In the genomic region with DNA sequence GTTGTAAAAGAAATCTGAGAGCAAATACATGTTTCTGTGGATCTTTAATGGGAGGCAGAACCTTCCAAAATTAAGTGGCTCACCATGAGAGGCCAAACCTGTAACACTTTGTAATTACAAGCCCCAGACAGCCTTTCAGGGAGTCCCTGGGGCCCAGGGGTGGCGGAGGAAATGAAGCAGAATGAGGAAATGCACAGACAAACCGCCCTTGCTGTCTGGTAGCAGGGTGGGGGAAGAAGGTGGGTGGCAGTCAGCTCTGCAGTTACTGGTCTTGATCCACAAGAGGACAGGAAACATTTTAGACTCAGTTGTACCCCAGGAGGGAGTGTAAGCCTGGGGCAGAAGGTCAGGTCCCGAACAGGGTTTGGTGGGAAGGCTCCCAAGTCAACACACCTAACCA, we compare ENCODE assay signal across 9 cellular contexts. TPM values are rescaled to one million over a fixed set of nuclear protein-coding genes. Genes with fewer than 3 reads are reported as not detected.
DNase-seq lines count a peak whose midpoint lies in the region; ATAC-seq, FAIRE-seq and TF ChIP-seq lines count a peak whose summit lies in the region.
"Had no signal": no experiment of that assay in that cellular context is flagged by ENCODE, and none has a peak within 500 bp of the region (broad histone marks: within the 10 kb centered on the region; RNA-seq: fewer than 3 reads in every experiment).

No MANE protein-coding gene starts in this region.

- intact Hi-C loops in left cardiac atrium (cut with DNase I) = no loop called here

- peak; percentile 89 for FAIRE-seq in GM12892 (lab: Jason Lieb, UNC)

- DNase-seq in GM12892 (ENCODE audit: insufficient read length) = no peak
- peak; percentile 14 for DNase-seq in activated gamma-delta T cell treated with anti-CD3 and anti-CD28 coated beads, Interleukin-2, amount 50 U/mL, for 16 hours (ENCODE audit: low read depth)
- no peak for DNase-seq in COLO829 (ENCODE audit: low spot score)
- no peak for DNase-seq in NCI-H2107 treated with DMSO at 0.1 percent for 48 hours (lab: John Stamatoyannopoulos, UW; ENCODE audit: unreplicated experiment)
- no peak for DNase-seq in left cardiac atrium
- DNase-seq in foreskin melanocyte = no peak
- DNase-seq: NCI-H2081 treated with DMSO at 0.1 percent for 48 hours had no signal

- ATAC-seq in GM21367 (IDR thresholded peaks at IDR 0.05; ENCODE audit: unreplicated experiment) = peak; percentile 93
- peak; percentile 89 for ATAC-seq in HG03378 (IDR thresholded peaks at IDR 0.05; ENCODE audit: unreplicated experiment)
- ATAC-seq in left cardiac atrium = no peak

- TF ChIP-seq POLR2A in GM12892 (IDR thresholded peaks at IDR 0.05; ENCODE audit: low read depth, low read length) = no peak

RNA-seq across cellular contexts. Expression of a gene that starts 6.5 kb away (rescaled TPM):
- 0.13 TPM for polyA plus RNA-seq in GM12892 (2012; ENCODE audit: missing spikeins)
- not detected for total RNA-seq in left cardiac atrium

RNA-seq across cellular contexts. Expression of a gene that starts 46.0 kb away (rescaled TPM):
- 28.1 TPM for polyA plus RNA-seq in GM12892 (2012; ENCODE audit: missing spikeins)
- 10 to 100 TPM; 27.8 to 28.7 TPM for total RNA-seq in left cardiac atrium

Comparison
In these comparisons a context has a peak if more than half of its experiments do, and no peak if none do; other contexts are left out.
1. ATAC-seq: peak in GM21367 (single experiment) and HG03378 (single experiment); none in left cardiac atrium (0 of 2).